Comparison of ENCODE assay signal across 1 cellular context in genomic region chr2:8609357-8609804, GRCh38.
TF ChIP-seq lines count a peak whose summit lies in the region.

No MANE protein-coding gene starts in this region.

TF ChIP-seq in HepG2, 621 proteins besides CTCF, POLR2A, EP300 and RAD21 (continued from another document and continues in another):
- no peak for TF ChIP-seq ATF7 (IDR thresholded peaks at IDR 0.05)
- TF ChIP-seq ATF7 (CRISPR knock-in tag; IDR thresholded peaks at IDR 0.05), result no peak; the same call in 1 of the 2 replicates
- TF ChIP-seq, protein P1, sequence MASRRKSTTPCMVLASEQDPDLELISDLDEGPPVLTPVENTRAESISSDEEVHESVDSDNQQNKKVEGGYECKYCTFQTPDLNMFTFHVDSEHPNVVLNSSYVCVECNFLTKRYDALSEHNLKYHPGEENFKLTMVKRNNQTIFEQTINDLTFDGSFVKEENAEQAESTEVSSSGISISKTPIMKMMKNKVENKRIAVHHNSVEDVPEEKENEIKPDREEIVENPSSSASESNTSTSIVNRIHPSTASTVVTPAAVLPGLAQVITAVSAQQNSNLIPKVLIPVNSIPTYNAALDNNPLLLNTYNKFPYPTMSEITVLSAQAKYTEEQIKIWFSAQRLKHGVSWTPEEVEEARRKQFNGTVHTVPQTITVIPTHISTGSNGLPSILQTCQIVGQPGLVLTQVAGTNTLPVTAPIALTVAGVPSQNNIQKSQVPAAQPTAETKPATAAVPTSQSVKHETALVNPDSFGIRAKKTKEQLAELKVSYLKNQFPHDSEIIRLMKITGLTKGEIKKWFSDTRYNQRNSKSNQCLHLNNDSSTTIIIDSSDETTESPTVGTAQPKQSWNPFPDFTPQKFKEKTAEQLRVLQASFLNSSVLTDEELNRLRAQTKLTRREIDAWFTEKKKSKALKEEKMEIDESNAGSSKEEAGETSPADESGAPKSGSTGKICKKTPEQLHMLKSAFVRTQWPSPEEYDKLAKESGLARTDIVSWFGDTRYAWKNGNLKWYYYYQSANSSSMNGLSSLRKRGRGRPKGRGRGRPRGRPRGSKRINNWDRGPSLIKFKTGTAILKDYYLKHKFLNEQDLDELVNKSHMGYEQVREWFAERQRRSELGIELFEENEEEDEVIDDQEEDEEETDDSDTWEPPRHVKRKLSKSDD (CRISPR knock-in tag; IDR thresholded peaks at IDR 0.05; ENCODE audit: low read depth), result peak; percentile 69
- TF ChIP-seq PAXIP1 (CRISPR knock-in tag; conservative IDR thresholded peaks at IDR 0.05), result peak; percentile 96
- peak; percentile 92 for TF ChIP-seq TBL1XR1 (IDR thresholded peaks at IDR 0.05; ENCODE audit: borderline replicate concordance, low read length, partially characterized antibody)
- no peak for TF ChIP-seq PBX3 (CRISPR knock-in tag; IDR thresholded peaks at IDR 0.05; ENCODE audit: borderline replicate concordance)
- TF ChIP-seq PLSCR1 (CRISPR knock-in tag; IDR thresholded peaks at IDR 0.05; ENCODE audit: borderline replicate concordance), result no peak
- TF ChIP-seq NCOR1 (IDR thresholded peaks at IDR 0.05; ENCODE audit: borderline replicate concordance, low read length), result peak; percentile 100
- peak; percentile 84 for TF ChIP-seq KAT8 (CRISPR knock-in tag; IDR thresholded peaks at IDR 0.05)
- no peak for TF ChIP-seq ATF6 (CRISPR knock-in tag; conservative IDR thresholded peaks at IDR 0.05)
- peak; percentile 81; the same call in 1 of the 2 replicates for TF ChIP-seq ZNF441 (CRISPR knock-in tag; IDR thresholded peaks at IDR 0.05; ENCODE audit: borderline replicate concordance)
- peak; percentile 65; the same call in 1 of the 2 replicates for TF ChIP-seq ZNF557 (CRISPR knock-in tag; IDR thresholded peaks at IDR 0.05)
- 0 out of 2 replicates have a peak, but pooled peaks have one; percentile 76 for TF ChIP-seq MTF1 (CRISPR knock-in tag; IDR thresholded peaks at IDR 0.05)
- TF ChIP-seq RORA (CRISPR knock-in tag; IDR thresholded peaks at IDR 0.05), result no peak
- peak; percentile 91 for TF ChIP-seq ZNF205 (CRISPR knock-in tag; IDR thresholded peaks at IDR 0.05)
- TF ChIP-seq ZKSCAN8 (CRISPR knock-in tag; IDR thresholded peaks at IDR 0.05; ENCODE audit: borderline replicate concordance), result peak; percentile 90
- TF ChIP-seq ZNF709 (CRISPR knock-in tag; IDR thresholded peaks at IDR 0.05), result peak; percentile 40; the same call in 1 of the 2 replicates
- peak; percentile 77 for TF ChIP-seq GATAD1 (CRISPR knock-in tag; IDR thresholded peaks at IDR 0.05)
- TF ChIP-seq ZNF670 (CRISPR knock-in tag; IDR thresholded peaks at IDR 0.05; ENCODE audit: borderline replicate concordance), result peak; percentile 19; the same call in 1 of the 2 replicates
- TF ChIP-seq, protein P2, sequence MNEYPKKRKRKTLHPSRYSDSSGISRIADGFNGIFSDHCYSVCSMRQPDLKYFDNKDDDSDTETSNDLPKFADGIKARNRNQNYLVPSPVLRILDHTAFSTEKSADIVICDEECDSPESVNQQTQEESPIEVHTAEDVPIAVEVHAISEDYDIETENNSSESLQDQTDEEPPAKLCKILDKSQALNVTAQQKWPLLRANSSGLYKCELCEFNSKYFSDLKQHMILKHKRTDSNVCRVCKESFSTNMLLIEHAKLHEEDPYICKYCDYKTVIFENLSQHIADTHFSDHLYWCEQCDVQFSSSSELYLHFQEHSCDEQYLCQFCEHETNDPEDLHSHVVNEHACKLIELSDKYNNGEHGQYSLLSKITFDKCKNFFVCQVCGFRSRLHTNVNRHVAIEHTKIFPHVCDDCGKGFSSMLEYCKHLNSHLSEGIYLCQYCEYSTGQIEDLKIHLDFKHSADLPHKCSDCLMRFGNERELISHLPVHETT (CRISPR knock-in tag; conservative IDR thresholded peaks at IDR 0.05), result peak; percentile 83
- no peak for TF ChIP-seq ZNF549 (CRISPR knock-in tag; IDR thresholded peaks at IDR 0.05)
- TF ChIP-seq MIER2 (CRISPR knock-in tag; IDR thresholded peaks at IDR 0.05), result peak; percentile 77
- peak; percentile 70; the same call in 1 of the 2 replicates for TF ChIP-seq MTA1 (CRISPR knock-in tag; IDR thresholded peaks at IDR 0.05; ENCODE audit: borderline replicate concordance)
- no peak for TF ChIP-seq ZFP36L2 (CRISPR knock-in tag; IDR thresholded peaks at IDR 0.05)
- TF ChIP-seq, protein P3, sequence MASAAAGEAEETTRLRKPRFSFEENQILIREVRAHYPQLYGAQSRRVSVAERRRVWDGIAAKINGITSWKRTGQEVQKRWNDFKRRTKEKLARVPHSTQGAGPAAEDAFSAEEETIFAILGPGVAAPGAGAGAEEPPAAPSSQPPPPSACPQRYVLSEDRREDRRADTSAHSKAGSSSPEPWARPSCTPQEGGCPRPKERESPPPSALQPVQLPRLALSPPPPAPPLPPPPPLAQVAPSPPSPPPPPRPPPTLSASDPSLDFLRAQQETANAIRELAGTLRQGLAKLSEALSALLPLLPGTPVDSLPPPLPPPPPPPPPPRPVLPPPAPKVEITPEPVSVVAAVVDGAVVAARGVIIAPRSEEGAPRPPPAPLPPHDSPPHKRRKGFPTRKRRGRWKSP (CRISPR knock-in tag; IDR thresholded peaks at IDR 0.05), result peak; percentile 51; the same call in 1 of the 2 replicates
- peak; percentile 83 to 89 for TF ChIP-seq NR2F1 (CRISPR knock-in tag; IDR thresholded peaks at IDR 0.05)
- peak; percentile 96 for TF ChIP-seq KDM6A (CRISPR knock-in tag; IDR thresholded peaks at IDR 0.05; ENCODE audit: low read depth)
- TF ChIP-seq FOSL2 (CRISPR knock-in tag; IDR thresholded peaks at IDR 0.05), result peak; percentile 88
- TF ChIP-seq CEBPG (CRISPR knock-in tag; IDR thresholded peaks at IDR 0.05), result peak; percentile 77
- TF ChIP-seq, protein P4, sequence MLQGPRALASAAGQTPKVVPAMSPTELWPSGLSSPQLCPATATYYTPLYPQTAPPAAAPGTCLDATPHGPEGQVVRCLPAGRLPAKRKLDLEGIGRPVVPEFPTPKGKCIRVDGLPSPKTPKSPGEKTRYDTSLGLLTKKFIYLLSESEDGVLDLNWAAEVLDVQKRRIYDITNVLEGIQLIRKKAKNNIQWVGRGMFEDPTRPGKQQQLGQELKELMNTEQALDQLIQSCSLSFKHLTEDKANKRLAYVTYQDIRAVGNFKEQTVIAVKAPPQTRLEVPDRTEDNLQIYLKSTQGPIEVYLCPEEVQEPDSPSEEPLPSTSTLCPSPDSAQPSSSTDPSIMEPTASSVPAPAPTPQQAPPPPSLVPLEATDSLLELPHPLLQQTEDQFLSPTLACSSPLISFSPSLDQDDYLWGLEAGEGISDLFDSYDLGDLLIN (CRISPR knock-in tag; IDR thresholded peaks at IDR 0.05; ENCODE audit: borderline replicate concordance), result 0 out of 2 replicates have a peak, but pooled peaks have one; percentile 64
- peak; percentile 26; the same call in 1 of the 2 replicates for TF ChIP-seq CEBPB (IDR thresholded peaks at IDR 0.05; ENCODE audit: borderline replicate concordance, low read depth, low read length)
- TF ChIP-seq MEF2D (CRISPR knock-in tag; IDR thresholded peaks at IDR 0.05), result peak; percentile 96
- TF ChIP-seq ZZZ3 (CRISPR knock-in tag; IDR thresholded peaks at IDR 0.05; ENCODE audit: borderline replicate concordance), result peak; percentile 56; the same call in 1 of the 2 replicates
- peak; percentile 42; the same call in 1 of the 2 replicates for TF ChIP-seq ZNF713 (CRISPR knock-in tag; IDR thresholded peaks at IDR 0.05)
- TF ChIP-seq ZNF431 (CRISPR knock-in tag; IDR thresholded peaks at IDR 0.05; ENCODE audit: borderline replicate concordance, low read depth), result peak; percentile 58; the same call in 1 of the 2 replicates
- TF ChIP-seq, protein P5, sequence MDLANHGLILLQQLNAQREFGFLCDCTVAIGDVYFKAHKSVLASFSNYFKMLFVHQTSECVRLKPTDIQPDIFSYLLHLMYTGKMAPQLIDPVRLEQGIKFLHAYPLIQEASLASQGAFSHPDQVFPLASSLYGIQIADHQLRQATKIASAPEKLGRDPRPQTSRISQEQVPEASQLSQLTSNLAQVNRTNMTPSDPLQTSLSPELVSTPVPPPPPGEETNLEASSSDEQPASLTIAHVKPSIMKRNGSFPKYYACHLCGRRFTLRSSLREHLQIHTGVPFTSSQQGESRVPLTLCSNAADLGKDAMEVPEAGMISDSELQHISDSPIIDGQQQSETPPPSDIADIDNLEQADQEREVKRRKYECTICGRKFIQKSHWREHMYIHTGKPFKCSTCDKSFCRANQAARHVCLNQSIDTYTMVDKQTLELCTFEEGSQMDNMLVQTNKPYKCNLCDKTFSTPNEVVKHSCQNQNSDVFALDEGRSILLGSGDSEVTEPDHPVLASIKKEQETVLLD (CRISPR knock-in tag; IDR thresholded peaks at IDR 0.05; ENCODE audit: low read depth), result no peak
- peak; percentile 56; the same call in 1 of the 2 replicates for TF ChIP-seq XBP1 (CRISPR knock-in tag; IDR thresholded peaks at IDR 0.05)
- peak; percentile 94 for TF ChIP-seq POGZ (CRISPR knock-in tag; IDR thresholded peaks at IDR 0.05)
- TF ChIP-seq ZSCAN25 (CRISPR knock-in tag; IDR thresholded peaks at IDR 0.05), result peak; percentile 56; the same call in 1 of the 2 replicates
- TF ChIP-seq ZNF768 (CRISPR knock-in tag; IDR thresholded peaks at IDR 0.05), result no peak
- TF ChIP-seq ZNF350 (CRISPR knock-in tag; IDR thresholded peaks at IDR 0.05; ENCODE audit: borderline replicate concordance, low read depth), result peak; percentile 70
- no peak for TF ChIP-seq ZNF724P (CRISPR knock-in tag; IDR thresholded peaks at IDR 0.05; ENCODE audit: borderline replicate concordance)
- TF ChIP-seq BRD4 (CRISPR knock-in tag; IDR thresholded peaks at IDR 0.05), result peak; percentile 70
- TF ChIP-seq ZNF138 (CRISPR knock-in tag; IDR thresholded peaks at IDR 0.05; ENCODE audit: low read depth), result no peak
- TF ChIP-seq MYC (CRISPR knock-in tag; IDR thresholded peaks at IDR 0.05; ENCODE audit: borderline replicate concordance), result peak; percentile 94
- 0 out of 2 replicates have a peak, but pooled peaks have one; percentile 54 for TF ChIP-seq KMT2B (CRISPR knock-in tag; IDR thresholded peaks at IDR 0.05)
- TF ChIP-seq, protein P6, sequence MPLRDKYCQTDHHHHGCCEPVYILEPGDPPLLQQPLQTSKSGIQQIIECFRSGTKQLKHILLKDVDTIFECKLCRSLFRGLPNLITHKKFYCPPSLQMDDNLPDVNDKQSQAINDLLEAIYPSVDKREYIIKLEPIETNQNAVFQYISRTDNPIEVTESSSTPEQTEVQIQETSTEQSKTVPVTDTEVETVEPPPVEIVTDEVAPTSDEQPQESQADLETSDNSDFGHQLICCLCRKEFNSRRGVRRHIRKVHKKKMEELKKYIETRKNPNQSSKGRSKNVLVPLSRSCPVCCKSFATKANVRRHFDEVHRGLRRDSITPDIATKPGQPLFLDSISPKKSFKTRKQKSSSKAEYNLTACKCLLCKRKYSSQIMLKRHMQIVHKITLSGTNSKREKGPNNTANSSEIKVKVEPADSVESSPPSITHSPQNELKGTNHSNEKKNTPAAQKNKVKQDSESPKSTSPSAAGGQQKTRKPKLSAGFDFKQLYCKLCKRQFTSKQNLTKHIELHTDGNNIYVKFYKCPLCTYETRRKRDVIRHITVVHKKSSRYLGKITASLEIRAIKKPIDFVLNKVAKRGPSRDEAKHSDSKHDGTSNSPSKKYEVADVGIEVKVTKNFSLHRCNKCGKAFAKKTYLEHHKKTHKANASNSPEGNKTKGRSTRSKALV (CRISPR knock-in tag; IDR thresholded peaks at IDR 0.05), result 0 out of 2 replicates have a peak, but pooled peaks have one; percentile 58
- TF ChIP-seq SIX4 (CRISPR knock-in tag; IDR thresholded peaks at IDR 0.05), result peak; percentile 89
